ENCODE assay signal across 1 cellular context in genomic region chr6:110517034-110517433, GRCh38.
TF ChIP-seq lines count a peak whose summit lies in the region.

No MANE protein-coding gene starts in this region.

TF ChIP-seq in GM12878, 131 proteins besides CTCF, POLR2A, EP300 and RAD21 (continued from another document):
- TF ChIP-seq HSF1 (IDR thresholded peaks at IDR 0.05; ENCODE audit: low read depth, low read length) (no peak), SUZ12 (IDR thresholded peaks at IDR 0.05; ENCODE audit: unreplicated experiment) (no peak), E4F1 (IDR thresholded peaks at IDR 0.05; ENCODE audit: borderline replicate concordance, partially characterized antibody) (no peak), ZNF207 (IDR thresholded peaks at IDR 0.05; ENCODE audit: borderline replicate concordance) (no peak), IRF5 (IDR thresholded peaks at IDR 0.05; ENCODE audit: borderline replicate concordance) (no peak), TCF3 (IDR thresholded peaks at IDR 0.05; ENCODE audit: borderline replicate concordance, insufficient read depth, low read depth, low read length) (no peak), GABPA (IDR thresholded peaks at IDR 0.05; ENCODE audit: low read depth) (no peak), NR2C2 (IDR thresholded peaks at IDR 0.05; ENCODE audit: borderline replicate concordance, control insufficient read depth, insufficient read length, low read depth) (no peak), CBX5 (IDR thresholded peaks at IDR 0.05; ENCODE audit: low read depth) (no peak), ZZZ3 (IDR thresholded peaks at IDR 0.05; ENCODE audit: control insufficient read depth, insufficient read length, low read depth) (no peak), PBX3 (IDR thresholded peaks at IDR 0.05; ENCODE audit: insufficient replicate concordance, low read depth, low read length) (no peak), REST (IDR thresholded peaks at IDR 0.05; ENCODE audit: low read depth, low read length) (no peak), MTA2 (IDR thresholded peaks at IDR 0.05; ENCODE audit: low read depth) (no peak)
